ENCODE assay signal across 1 cellular context in the genomic region with DNA sequence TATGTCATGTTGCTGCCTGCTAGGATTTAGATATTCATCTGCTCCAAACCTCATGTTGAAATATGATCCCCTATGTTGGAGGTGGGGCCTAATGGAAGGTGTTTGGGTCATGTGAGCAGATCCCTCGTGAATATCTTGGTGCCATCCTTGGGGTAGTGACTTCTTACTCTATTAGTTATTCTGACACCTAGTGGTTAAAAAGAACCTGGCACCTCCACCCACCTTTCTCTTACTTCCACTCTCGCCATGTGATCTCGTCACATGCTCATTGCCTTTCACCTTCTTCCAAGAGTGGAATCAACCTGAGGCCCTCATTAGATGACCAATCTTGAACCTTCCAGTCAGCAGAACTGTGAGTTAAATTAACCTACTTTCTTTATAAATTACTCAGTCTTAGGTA.
TF ChIP-seq lines count a peak whose summit lies in the region.

No MANE protein-coding gene starts in this region.

TF ChIP-seq in SK-N-SH treated with all-trans-retinoic acid at 6 μM for 48 hours, 23 proteins besides CTCF, POLR2A, EP300 and RAD21 (continued from another document):
- no peak for TF ChIP-seq TSHZ2 (CRISPR knock-in tag; IDR thresholded peaks at IDR 0.05)
